In the genomic region with DNA sequence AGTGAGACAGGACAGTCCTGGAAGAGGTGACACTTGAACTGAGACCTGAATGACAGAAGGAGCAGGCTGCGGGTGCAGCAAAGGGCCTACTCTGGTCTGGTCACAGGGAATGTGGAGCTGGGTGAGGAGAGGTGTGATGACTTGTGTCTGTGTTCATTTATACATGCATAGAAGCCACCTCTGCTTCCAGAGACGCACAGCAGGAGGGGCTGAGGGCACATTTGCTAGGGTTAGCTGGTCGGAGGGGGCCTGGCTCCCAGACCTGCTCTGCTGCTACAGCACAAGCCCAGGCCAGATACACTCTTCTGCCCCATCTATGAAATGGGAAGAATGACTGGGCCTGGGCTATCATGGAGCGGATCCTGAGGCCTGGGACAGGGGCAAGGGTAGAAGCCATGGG, we compare ENCODE assay signal across 6 cellular contexts. TPM values are rescaled to one million over a fixed set of nuclear protein-coding genes. Genes with fewer than 3 reads are reported as not detected.
"Had no signal": no experiment of that assay in that cellular context is flagged by ENCODE, and none has a peak within 500 bp of the region (broad histone marks: within the 10 kb centered on the region; RNA-seq: fewer than 3 reads in every experiment).

No MANE protein-coding gene starts in this region.

- H3K4me3 ChIP-seq: GM23248 had no signal

- H3K27ac Mint-ChIP-seq: H9 had no signal

- H3K4me3 Mint-ChIP-seq: H9, IgD-negative memory B cell had no signal

- H3K4me1 Mint-ChIP-seq: IgD-negative memory B cell had no signal

- ATAC-seq: HepG2 had no signal

- H3K27ac ChIP-seq: GM23248 had no signal

- DNase-seq: GM23248, H9, HCEC 1CT, KBM-7 had no signal

RNA-seq across cellular contexts. Expression of a gene that starts 15.6 kb away (rescaled TPM):
- total RNA-seq: GM23248, HepG2 had no signal
